Comparison of ENCODE assay signal across 8 cellular contexts in the genomic region with DNA sequence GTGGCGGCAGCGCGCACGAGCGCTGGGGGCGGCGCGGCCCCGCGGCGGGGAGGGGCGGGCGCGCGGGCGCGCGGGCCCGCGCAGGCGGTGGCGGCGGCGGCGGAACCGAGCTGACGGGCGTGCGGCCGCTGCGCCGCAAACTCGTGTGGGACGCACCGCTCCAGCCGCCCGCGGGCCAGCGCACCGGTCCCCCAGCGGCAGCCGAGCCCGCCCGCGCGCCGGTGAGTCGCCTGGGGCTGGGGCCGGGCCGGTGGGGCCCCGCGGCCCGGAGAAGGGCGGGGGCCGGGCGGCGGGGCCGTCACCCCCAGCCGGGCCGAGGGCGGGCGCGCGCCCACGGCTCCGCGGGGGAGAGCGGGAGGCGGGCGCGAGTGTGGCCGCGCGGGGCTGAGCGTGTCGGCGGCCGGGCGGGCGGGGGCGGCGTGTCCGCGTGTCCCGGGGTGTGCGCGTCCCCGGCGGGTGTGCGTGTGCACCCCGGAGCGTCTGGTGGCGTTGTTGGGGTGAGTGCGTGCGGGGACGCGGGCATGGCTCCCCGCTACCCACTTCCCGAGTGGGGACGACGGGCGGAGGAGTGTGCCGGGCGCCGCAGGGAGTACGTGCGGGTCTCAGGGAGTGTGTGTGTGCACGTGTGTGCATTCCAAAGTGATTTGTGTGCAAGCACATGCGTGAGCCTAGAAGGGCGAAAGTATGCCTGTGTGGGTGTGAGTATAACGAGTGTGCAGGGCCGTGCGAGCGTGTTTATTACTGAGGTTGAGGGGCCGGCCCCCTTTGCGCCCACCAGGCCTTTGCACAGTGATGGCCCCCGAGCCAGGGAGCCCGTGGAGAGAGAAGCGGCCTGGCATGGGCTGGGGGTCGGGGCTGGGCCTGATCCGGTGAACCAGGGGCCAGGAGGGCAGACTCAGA. TPM values are rescaled to one million over a fixed set of nuclear protein-coding genes. Genes with fewer than 3 reads are reported as not detected.
DNase-seq lines count a peak whose midpoint lies in the region; ATAC-seq and TF ChIP-seq lines count a peak whose summit lies in the region.

A gene (plus strand): TSS at position 85 of the 900 bp plus-strand sequence. CDS start 44,016 bp downstream, outside the sequence.

- CTCF ChIA-PET in HCT116 (lab: Charles Lee) = no interaction called here

- peaks cover 5% of the 10 kb centered on the region; the same call in 1 of the 2 replicates for H4K20me1 ChIP-seq in HCT116 (ENCODE audit: insufficient read depth)

- H3K9me3 ChIP-seq in HCT116 (ENCODE audit: control insufficient read depth in 1 of 2, insufficient read depth in 1 of 2, low read depth in 1 of 2, low read length in 2 of 2) (no peaks in the 10 kb centered on the region), WERI-Rb-1 (ENCODE audit: severe bottlenecking) (no peaks in the 10 kb centered on the region), lower lobe of right lung (no peaks in the 10 kb centered on the region)

- H3K9ac ChIP-seq in HCT116 (ENCODE audit: low read length) = peak within 1 kb of the TSS; percentile 87

- H3K4me3 ChIP-seq in HCT116 (replicated peaks in 1 of 2; ENCODE audit: low read depth in 1 of 2, low read length in 2 of 2) (peak within 1 kb of the TSS; percentile 66 to 93), WERI-Rb-1 (ENCODE audit: low read depth, low read length) (peak within 1 kb of the TSS; percentile 49), lower lobe of right lung (peak within 1 kb of the TSS; percentile 93)

- peaks cover 31 to 49% of the 10 kb centered on the region in 2 experiments for H3K4me1 ChIP-seq in HCT116 (ENCODE audit: control insufficient read depth in 1 of 2, insufficient read depth in 2 of 2, low read length in 2 of 2)
- H3K4me1 ChIP-seq in lower lobe of right lung = peaks cover 37% of the 10 kb centered on the region

- H3K9me3 Mint-ChIP-seq in CD14-positive monocyte = no peaks in the 10 kb centered on the region
- H3K9me3 Mint-ChIP-seq in stimulated activated naive CD8-positive, alpha-beta T cell treated with anti-CD3 and anti-CD28 coated beads, Interleukin-15, amount 100 ng/mL, for 72 hours = no peaks in the 10 kb centered on the region

- POLR2A ChIA-PET in HCT116 (lab: Charles Lee) = no interaction called here

- H3K27ac Mint-ChIP-seq in CD14-positive monocyte = peak within 1 kb of the TSS; percentile 92 to 97 (median 95)
- H3K27ac Mint-ChIP-seq in stimulated activated naive CD8-positive, alpha-beta T cell treated with anti-CD3 and anti-CD28 coated beads, Interleukin-15, amount 100 ng/mL, for 72 hours = peak within 1 kb of the TSS; percentile 13 to 91

- no peak for TF ChIP-seq RAD21 in HCT116 (IDR thresholded peaks at IDR 0.05; ENCODE audit: low read depth)

- peak within 1 kb of the TSS; percentile 94 for H3K27ac ChIP-seq in HCT116 (ENCODE audit: low read depth, low read length)
- H3K27ac ChIP-seq in WERI-Rb-1 = peak within 1 kb of the TSS; percentile 47
- peak within 1 kb of the TSS; percentile 92 for H3K27ac ChIP-seq in lower lobe of right lung

- H3K36me3 Mint-ChIP-seq in CD14-positive monocyte = peaks cover 6 to 7% of the 10 kb centered on the region in 2 donors

- H3K79me2 ChIP-seq in HCT116 (ENCODE audit: insufficient read depth, low read length) = peaks cover 50% of the 10 kb centered on the region

- TF ChIP-seq POLR2A in HCT116 (IDR thresholded peaks at IDR 0.05; ENCODE audit: borderline replicate concordance, extremely low read depth, insufficient read depth, insufficient read length) = no peak

- peak within 1 kb of the TSS; percentile 96 to 99 for H3K4me3 Mint-ChIP-seq in CD14-positive monocyte
- peak within 1 kb of the TSS; percentile 87 to 88 for H3K4me3 Mint-ChIP-seq in stimulated activated naive CD8-positive, alpha-beta T cell treated with anti-CD3 and anti-CD28 coated beads, Interleukin-15, amount 100 ng/mL, for 72 hours

- peaks cover 71% of the 10 kb centered on the region for H3K4me1 Mint-ChIP-seq in CD14-positive monocyte
- peaks cover 81% of the 10 kb centered on the region for H3K4me1 Mint-ChIP-seq in stimulated activated naive CD8-positive, alpha-beta T cell treated with anti-CD3 and anti-CD28 coated beads, Interleukin-15, amount 100 ng/mL, for 72 hours

- H3K27me3 Mint-ChIP-seq in CD14-positive monocyte (ENCODE audit: low read depth in 3 of 3) = peaks cover 2 to 5% (median 3%) of the 10 kb centered on the region in 3 donors
- peaks cover 78% of the 10 kb centered on the region for H3K27me3 Mint-ChIP-seq in stimulated activated naive CD8-positive, alpha-beta T cell treated with anti-CD3 and anti-CD28 coated beads, Interleukin-15, amount 100 ng/mL, for 72 hours

- intact Hi-C loops in CD14-positive monocyte (cut with micrococcal nuclease) = loop anchor here (2.0 to 5.0 kb wide), 2 partner anchors 25 to 41 kb away; no protein-coding TSS in a partner anchor
- intact Hi-C loops in HCT116 (cut with micrococcal nuclease) = loop anchor here (5.0 kb wide), 2 partner anchors 49 to 126 kb away; no protein-coding TSS in a partner anchor
- intact Hi-C loops in lower lobe of right lung (cut with DNase I) = no loop called here

- H3K4me2 ChIP-seq in HCT116 (ENCODE audit: low read length) = peak within 1 kb of the TSS; percentile 72

- no TSS peak for BruUV-seq in HCT116 (replicated peaks; lab: Mats Ljungman, UMichigan)

- ATAC-seq in HCT116 (peak; percentile 28), lower lobe of right lung (peak; percentile 64 to 73), GM21515 (IDR thresholded peaks at IDR 0.05; ENCODE audit: unreplicated experiment) (no peak)
- ATAC-seq in stimulated activated naive CD8-positive, alpha-beta T cell treated with anti-CD3 and anti-CD28 coated beads, Interleukin-15, amount 100 ng/mL, for 72 hours = peak; percentile 18

- no peak within 1 kb of the TSS for H2AFZ ChIP-seq in HCT116 (ENCODE audit: low read depth, low read length, poor library complexity, severe bottlenecking)

- H3K9me2 ChIP-seq in HCT116 (ENCODE audit: insufficient read depth) = no peaks in the 10 kb centered on the region

- RAD21 ChIA-PET in HCT116 (lab: Charles Lee; ENCODE audit: low non-redundant PET in 1 of 2, low total read pairs in 2 of 2, uncharacterized antibody in 2 of 2, unreplicated experiment in 2 of 2) = interaction anchor here in 1 of 2 experiments (0.6 kb wide), 1 partner anchor 28 kb away, joined by 8 read pairs; no protein-coding TSS in a partner anchor

- H3K36me3 ChIP-seq in HCT116 (ENCODE audit: control insufficient read depth in 1 of 2, insufficient read depth in 2 of 2, low read length in 2 of 2) = no peaks in the 10 kb centered on the region
- no peaks in the 10 kb centered on the region for H3K36me3 ChIP-seq in WERI-Rb-1
- H3K36me3 ChIP-seq in lower lobe of right lung = peaks cover 3% of the 10 kb centered on the region

- no peaks in the 10 kb centered on the region for H3K27me3 ChIP-seq in HCT116 (ENCODE audit: insufficient read depth, low read length)
- no peaks in the 10 kb centered on the region for H3K27me3 ChIP-seq in WERI-Rb-1 (ENCODE audit: insufficient read depth, low read depth, severe bottlenecking)
- no peaks in the 10 kb centered on the region for H3K27me3 ChIP-seq in lower lobe of right lung (ENCODE audit: low read depth)

- no peak for TF ChIP-seq CTCF in CD14-positive monocyte (IDR thresholded peaks at IDR 0.05)
- no peak for TF ChIP-seq CTCF in HCT116 (IDR thresholded peaks at IDR 0.05 in 2 of 3, conservative IDR thresholded peaks at IDR 0.05 in 1 of 3; ENCODE audit: borderline replicate concordance in 1 of 3, insufficient read depth in 1 of 3, low read depth in 2 of 3, low read length in 2 of 3)
- TF ChIP-seq CTCF in WERI-Rb-1 (IDR thresholded peaks at IDR 0.05; ENCODE audit: low read depth, low read length) = no peak
- no peak for TF ChIP-seq CTCF in lower lobe of right lung (IDR thresholded peaks at IDR 0.05)

- DNase-seq in CD14-positive monocyte (ENCODE audit: low spot score) = no peak
- no peak for DNase-seq in HCT116 (ENCODE audit: low read depth, low spot score)
- peak; percentile 35 for DNase-seq in WERI-Rb-1
- peak; percentile 56 for DNase-seq in dermis blood vessel endothelial cell
- peak; percentile 73 for DNase-seq in lower lobe of right lung
- peak in 1 of 2 donors; percentile 29 for DNase-seq in stimulated activated naive CD8-positive, alpha-beta T cell treated with anti-CD3 and anti-CD28 coated beads, Interleukin-15, amount 100 ng/mL, for 72 hours
- DNase-seq in OCI-M1 (lab: John Stamatoyannopoulos, UW) = no peak

TF ChIP-seq in HCT116, 20 proteins besides CTCF, POLR2A, EP300 and RAD21:
- TF ChIP-seq FOSL1 (IDR thresholded peaks at IDR 0.05; ENCODE audit: low read depth) (no peak), ZFX (IDR thresholded peaks at IDR 0.05) (peak; percentile 76), EZH2 (IDR thresholded peaks at IDR 0.05) (no peak), POLR2AphosphoS5 (IDR thresholded peaks at IDR 0.05; ENCODE audit: low read depth, low read length) (peak; percentile 45; the same call in 1 of the 2 replicates)
- TF ChIP-seq, protein P1, sequence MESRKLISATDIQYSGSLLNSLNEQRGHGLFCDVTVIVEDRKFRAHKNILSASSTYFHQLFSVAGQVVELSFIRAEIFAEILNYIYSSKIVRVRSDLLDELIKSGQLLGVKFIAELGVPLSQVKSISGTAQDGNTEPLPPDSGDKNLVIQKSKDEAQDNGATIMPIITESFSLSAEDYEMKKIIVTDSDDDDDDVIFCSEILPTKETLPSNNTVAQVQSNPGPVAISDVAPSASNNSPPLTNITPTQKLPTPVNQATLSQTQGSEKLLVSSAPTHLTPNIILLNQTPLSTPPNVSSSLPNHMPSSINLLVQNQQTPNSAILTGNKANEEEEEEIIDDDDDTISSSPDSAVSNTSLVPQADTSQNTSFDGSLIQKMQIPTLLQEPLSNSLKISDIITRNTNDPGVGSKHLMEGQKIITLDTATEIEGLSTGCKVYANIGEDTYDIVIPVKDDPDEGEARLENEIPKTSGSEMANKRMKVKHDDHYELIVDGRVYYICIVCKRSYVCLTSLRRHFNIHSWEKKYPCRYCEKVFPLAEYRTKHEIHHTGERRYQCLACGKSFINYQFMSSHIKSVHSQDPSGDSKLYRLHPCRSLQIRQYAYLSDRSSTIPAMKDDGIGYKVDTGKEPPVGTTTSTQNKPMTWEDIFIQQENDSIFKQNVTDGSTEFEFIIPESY (IDR thresholded peaks at IDR 0.05; ENCODE audit: extremely low read depth, insufficient replicate concordance, low read length) = no peak
- TF ChIP-seq, protein P2, sequence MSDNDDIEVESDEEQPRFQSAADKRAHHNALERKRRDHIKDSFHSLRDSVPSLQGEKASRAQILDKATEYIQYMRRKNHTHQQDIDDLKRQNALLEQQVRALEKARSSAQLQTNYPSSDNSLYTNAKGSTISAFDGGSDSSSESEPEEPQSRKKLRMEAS (IDR thresholded peaks at IDR 0.05) = no peak

RNA-seq across cellular contexts. Expression of the gene that starts here (rescaled TPM):
- 10 to 100 TPM; 26.1 to 35.8 TPM for polyA plus RNA-seq in CD14-positive monocyte
- 40.8 TPM for total RNA-seq in HCT116 (2021; ENCODE audit: unreplicated experiment)
- polyA plus RNA-seq in HCT116 (2012) = 55.8 and 65.2 TPM in 2 replicates
- 18.7 and 25.6 TPM in 2 replicates for total RNA-seq in dermis blood vessel endothelial cell
- total RNA-seq in lower lobe of right lung = 125 TPM

Comparison
In these comparisons a context has a peak if more than half of its experiments do, and no peak if none do; other contexts are left out.
1. DNase-seq: peak in WERI-Rb-1 (single experiment), dermis blood vessel endothelial cell (single experiment) and lower lobe of right lung (single experiment); none in CD14-positive monocyte (single experiment), HCT116 (single experiment) and OCI-M1 (single experiment).
2. Peak in every context shown above with its lines, with median percentiles within 50 percentile points of each other: H3K27ac ChIP-seq and H3K4me3 ChIP-seq.